8 cellular contexts compared by ENCODE assay signal in genomic region chr7:155001756-155002410, GRCh38. TPM values are rescaled to one million over a fixed set of nuclear protein-coding genes. Genes with fewer than 3 reads are reported as not detected.
A peak's percentile ranks its signal among the peaks of the same experiment; 100 is the strongest.
DNase-seq lines count a peak whose midpoint lies in the region; ATAC-seq lines count a peak whose summit lies in the region.

No MANE protein-coding gene starts in this region.

- H3K27me3 Mint-ChIP-seq in CD4-positive, CD25-positive, alpha-beta regulatory T cell: no peaks in the 10 kb centered on the region
- H3K27me3 Mint-ChIP-seq in activated T-cell treated with anti-CD3 and anti-CD28 coated beads, Interleukin-2, amount 50 U/mL, for 4 hours (ENCODE audit: low read depth): no peaks in the 10 kb centered on the region
- H3K27me3 Mint-ChIP-seq in stimulated activated naive B cell treated with anti-CD40 and anti-IgM and Interleukin-4, amounts not matched to agents 10 μg/mL and 1 μg/mL and 100 μg/mL, for 72 hours: no peaks in the 10 kb centered on the region

- H3K9me3 Mint-ChIP-seq in CD4-positive, CD25-positive, alpha-beta regulatory T cell: peaks cover 0 to 2% (median 0%) of the 10 kb centered on the region in 7 donors
- H3K9me3 Mint-ChIP-seq in activated T-cell treated with anti-CD3 and anti-CD28 coated beads, Interleukin-2, amount 50 U/mL, for 4 hours: no peaks in the 10 kb centered on the region
- H3K9me3 Mint-ChIP-seq in stimulated activated naive B cell treated with anti-CD40 and anti-IgM and Interleukin-4, amounts not matched to agents 10 μg/mL and 1 μg/mL and 100 μg/mL, for 72 hours: no peaks in the 10 kb centered on the region

- peak overlapping the region in 2 of 3 donors; percentile 88 to 90 for H3K27ac Mint-ChIP-seq in CD4-positive, CD25-positive, alpha-beta regulatory T cell
- peak overlapping the region; percentile 94 for H3K27ac Mint-ChIP-seq in stimulated activated naive B cell treated with anti-CD40 and anti-IgM and Interleukin-4, amounts not matched to agents 10 μg/mL and 1 μg/mL and 100 μg/mL, for 72 hours

- H3K4me1 ChIP-seq in CD4-positive, CD25-positive, alpha-beta regulatory T cell (ENCODE audit: control insufficient read depth, insufficient read depth, low read length, poor library complexity, severe bottlenecking): peaks cover 19% of the 10 kb centered on the region
- H3K4me1 ChIP-seq in iPS DF 6.9 (ENCODE audit: control insufficient read depth, insufficient read depth, low read length): no peaks in the 10 kb centered on the region

- H3K27me3 ChIP-seq in CD4-positive, CD25-positive, alpha-beta regulatory T cell (ENCODE audit: control insufficient read depth, insufficient read depth, low read length): no peaks in the 10 kb centered on the region
- H3K27me3 ChIP-seq in iPS DF 6.9 (ENCODE audit: control insufficient read depth, insufficient read depth, low read length): no peaks in the 10 kb centered on the region

- H3K9me3 ChIP-seq in CD4-positive, CD25-positive, alpha-beta regulatory T cell (ENCODE audit: control insufficient read depth in 2 of 2, low read length in 2 of 2): no peaks in the 10 kb centered on the region
- no peaks in the 10 kb centered on the region for H3K9me3 ChIP-seq in iPS DF 6.9 (ENCODE audit: control insufficient read depth, insufficient read depth, low read length)

- H3K36me3 ChIP-seq in CD4-positive, CD25-positive, alpha-beta regulatory T cell (ENCODE audit: control insufficient read depth, insufficient read depth, low read length): peaks cover 16% of the 10 kb centered on the region
- peaks cover 5% of the 10 kb centered on the region; the same call in 1 of the 2 replicates for H3K36me3 ChIP-seq in iPS DF 6.9 (ENCODE audit: control insufficient read depth, insufficient read depth, low read length)

- H3K4me3 ChIP-seq in CD4-positive, CD25-positive, alpha-beta regulatory T cell (ENCODE audit: low read depth, low read length): peak overlapping the region; percentile 69
- H3K4me3 ChIP-seq in iPS DF 6.9 (ENCODE audit: low read length): peak overlapping the region; percentile 94

- WGBS in iPS DF 6.9 (ENCODE audit: insufficient coverage, insufficient read length): no CpG with 5 or more reads among the region's 24 CpGs

- no peak for ATAC-seq in CD4-positive, CD25-positive, alpha-beta regulatory T cell (ENCODE audit: low read depth in 2 of 2)
- ATAC-seq in GM19324 (IDR thresholded peaks at IDR 0.05; ENCODE audit: low FRiP score, unreplicated experiment) (peak; percentile 17), HG03280 (IDR thresholded peaks at IDR 0.05; ENCODE audit: unreplicated experiment) (peak; percentile 14), left lobe of liver (no peak)
- ATAC-seq in activated T-cell treated with anti-CD3 and anti-CD28 coated beads, Interleukin-2, amount 50 U/mL, for 4 hours: peak; percentile 1
- ATAC-seq in stimulated activated naive B cell treated with anti-CD40 and anti-IgM and Interleukin-4, amounts not matched to agents 10 μg/mL and 1 μg/mL and 100 μg/mL, for 72 hours (replicated peaks): peak; percentile 2 to 4

- H3K27ac ChIP-seq in CD4-positive, CD25-positive, alpha-beta regulatory T cell (ENCODE audit: insufficient read depth, low read length, poor library complexity, severe bottlenecking): no peak overlapping the region
- no peak overlapping the region for H3K27ac ChIP-seq in iPS DF 6.9 (ENCODE audit: low read length)

- peaks cover 9% of the 10 kb centered on the region for H3K36me3 Mint-ChIP-seq in CD4-positive, CD25-positive, alpha-beta regulatory T cell
- H3K36me3 Mint-ChIP-seq in activated T-cell treated with anti-CD3 and anti-CD28 coated beads, Interleukin-2, amount 50 U/mL, for 4 hours (ENCODE audit: insufficient read depth): peaks cover 8% of the 10 kb centered on the region
- peaks cover 5 to 11% of the 10 kb centered on the region in 2 donors for H3K36me3 Mint-ChIP-seq in stimulated activated naive B cell treated with anti-CD40 and anti-IgM and Interleukin-4, amounts not matched to agents 10 μg/mL and 1 μg/mL and 100 μg/mL, for 72 hours

- H3K4me3 Mint-ChIP-seq in CD4-positive, CD25-positive, alpha-beta regulatory T cell: no peak overlapping the region
- no peak overlapping the region for H3K4me3 Mint-ChIP-seq in activated T-cell treated with anti-CD3 and anti-CD28 coated beads, Interleukin-2, amount 50 U/mL, for 4 hours
- H3K4me3 Mint-ChIP-seq in stimulated activated naive B cell treated with anti-CD40 and anti-IgM and Interleukin-4, amounts not matched to agents 10 μg/mL and 1 μg/mL and 100 μg/mL, for 72 hours: peak overlapping the region in 1 of 2 donors; percentile 83

- peak in 2 of 3 donors; percentile 5 to 26 for DNase-seq in CD4-positive, CD25-positive, alpha-beta regulatory T cell
- DNase-seq in activated T-cell treated with anti-CD3 and anti-CD28 coated beads, Interleukin-2, amount 50 U/mL, for 4 hours: no peak
- DNase-seq in iPS DF 6.9 (ENCODE audit: low read depth, low spot score) (no peak), left lobe of liver (ENCODE audit: low spot score) (no peak), SK-N-DZ (ENCODE audit: low spot score) (no peak)
- DNase-seq in stimulated activated naive B cell treated with anti-CD40 and anti-IgM and Interleukin-4, amounts not matched to agents 10 μg/mL and 1 μg/mL and 100 μg/mL, for 72 hours: no peak

- peaks cover 6 to 19% (median 13%) of the 10 kb centered on the region in 4 donors for H3K4me1 Mint-ChIP-seq in CD4-positive, CD25-positive, alpha-beta regulatory T cell
- peaks cover 8% of the 10 kb centered on the region for H3K4me1 Mint-ChIP-seq in activated T-cell treated with anti-CD3 and anti-CD28 coated beads, Interleukin-2, amount 50 U/mL, for 4 hours (ENCODE audit: low read depth)
- peaks cover 4 to 10% of the 10 kb centered on the region in 2 donors for H3K4me1 Mint-ChIP-seq in stimulated activated naive B cell treated with anti-CD40 and anti-IgM and Interleukin-4, amounts not matched to agents 10 μg/mL and 1 μg/mL and 100 μg/mL, for 72 hours

RNA-seq across cellular contexts. Expression of gene PAXIP1, which starts 1.0 kb away (rescaled TPM):
- total RNA-seq in CD4-positive, CD25-positive, alpha-beta regulatory T cell: 15.1 TPM
- 1 to 10 TPM in 3 of 4 donors, under 1 TPM in 1; 0.88 to 2.6 (median 2.0) TPM for polyA plus RNA-seq in CD4-positive, CD25-positive, alpha-beta regulatory T cell
- total RNA-seq in activated T-cell treated with anti-CD3 and anti-CD28 coated beads, Interleukin-2, amount 50 U/mL, for 4 hours: 10 to 100 TPM; 25.5 to 26.5 (median 26.2) TPM
- total RNA-seq in left lobe of liver: 5.8 TPM
- 24.1 and 24.9 TPM in 2 replicates for polyA plus RNA-seq in SK-N-DZ (2014; cell fraction: cytosol; rRNA removed)
- 25.5 and 32.6 TPM in 2 replicates for polyA plus RNA-seq in SK-N-DZ (2014; cell fraction: nucleus; rRNA removed)

Comparison
In these comparisons a context has a peak if more than half of its experiments do, and no peak if none do; other contexts are left out.
1. ATAC-seq: peak in GM19324 (single experiment), HG03280 (single experiment), activated T-cell treated with anti-CD3 and anti-CD28 coated beads, Interleukin-2, amount 50 U/mL, for 4 hours (2 of 2) and stimulated activated naive B cell treated with anti-CD40 and anti-IgM and Interleukin-4, amounts not matched to agents 10 μg/mL and 1 μg/mL and 100 μg/mL, for 72 hours (2 of 2); none in CD4-positive, CD25-positive, alpha-beta regulatory T cell (0 of 2) and left lobe of liver (single experiment).
2. DNase-seq: peak in CD4-positive, CD25-positive, alpha-beta regulatory T cell (2 of 3); none in activated T-cell treated with anti-CD3 and anti-CD28 coated beads, Interleukin-2, amount 50 U/mL, for 4 hours (single experiment), iPS DF 6.9 (single experiment), stimulated activated naive B cell treated with anti-CD40 and anti-IgM and Interleukin-4, amounts not matched to agents 10 μg/mL and 1 μg/mL and 100 μg/mL, for 72 hours (single experiment), left lobe of liver (single experiment) and SK-N-DZ (single experiment).